13 cellular contexts compared by ENCODE assay signal in genomic region chr19:10815969-10816635, GRCh38. TPM values are rescaled to one million over a fixed set of nuclear protein-coding genes. Genes with fewer than 3 reads are reported as not detected.
A peak's percentile ranks its signal among the peaks of the same experiment; 100 is the strongest.
DNase-seq lines count a peak whose midpoint lies in the region; ATAC-seq and TF ChIP-seq lines count a peak whose summit lies in the region.
"Had no signal": no experiment of that assay in that cellular context is flagged by ENCODE, and none has a peak within 500 bp of the region (broad histone marks: within the 10 kb centered on the region; RNA-seq: fewer than 3 reads in every experiment).

No MANE protein-coding gene starts in this region.

- H3K4me3 ChIP-seq in transverse colon (peak overlapping the region in 3 of 4 donors; percentile 17 to 35 (median 21)), PC-3 (ENCODE audit: low read length) (no peak overlapping the region)

- POLR2A ChIA-PET in PC-3 (lab: Charles Lee; ENCODE audit: unreplicated experiment): no interaction called here

- intact Hi-C loops in transverse colon (cut with DNase I; ENCODE audit: low total_unique reads): loop anchor here (5.0 kb wide), 1 partner anchor 426 kb away; no protein-coding TSS in a partner anchor
- intact Hi-C loops in PC-3 (cut with micrococcal nuclease): no loop called here

- no peaks in the 10 kb centered on the region for H3F3A ChIP-seq in PC-3 (ENCODE audit: low read length, unreplicated experiment)

- H3K79me2 ChIP-seq in PC-3 (ENCODE audit: low read length): no peaks in the 10 kb centered on the region

- H3K4me1 ChIP-seq in transverse colon: peaks cover 0 to 13% (median 2%) of the 10 kb centered on the region in 4 donors
- peaks cover 8% of the 10 kb centered on the region for H3K4me1 ChIP-seq in PC-3 (ENCODE audit: insufficient read depth, low read length)

- WGBS in transverse colon (ENCODE audit: low coverage in 1 of 2), 2 donors: 81% methylated on average over 20 of the region's 20 CpGs; no CpG with 5 or more reads in 1 of the 2 donors

- no peak overlapping the region for H3K9ac ChIP-seq in PC-3 (ENCODE audit: low read length)

- no peak for TF ChIP-seq CTCF in transverse colon (IDR thresholded peaks at IDR 0.05)
- no peak for TF ChIP-seq CTCF in PC-3 (conservative IDR thresholded peaks at IDR 0.05; ENCODE audit: low read depth, low read length)

- H3K4me3 Mint-ChIP-seq in activated naive CD8-positive, alpha-beta T cell: no peak overlapping the region
- H3K4me3 Mint-ChIP-seq in activated naive CD8-positive, alpha-beta T cell treated with anti-CD3 and anti-CD28 coated beads, Interleukin-2, amount 50 U/mL, for 24 hours: no peak overlapping the region

- H2AFZ ChIP-seq in PC-3 (ENCODE audit: low read length): no peak overlapping the region

- no peak for TF ChIP-seq EP300 in transverse colon (IDR thresholded peaks at IDR 0.05; ENCODE audit: low read depth)

- no TSS peak for BruUV-seq in PC-3 (replicated peaks; lab: Mats Ljungman, UMichigan)

- no peak overlapping the region for H3K4me2 ChIP-seq in PC-3 (ENCODE audit: low read length)

- no peak for TF ChIP-seq POLR2A in transverse colon (IDR thresholded peaks at IDR 0.05)

- H3K36me3 Mint-ChIP-seq in activated naive CD8-positive, alpha-beta T cell: peaks cover 8% of the 10 kb centered on the region
- H3K36me3 Mint-ChIP-seq in activated naive CD8-positive, alpha-beta T cell treated with anti-CD3 and anti-CD28 coated beads, Interleukin-2, amount 50 U/mL, for 24 hours (ENCODE audit: low read depth): peaks cover 26% of the 10 kb centered on the region

- H3K36me3 ChIP-seq in transverse colon (peaks cover 0 to 38% (median 6%) of the 10 kb centered on the region in 4 donors), PC-3 (ENCODE audit: low read depth, low read length) (peaks cover 22% of the 10 kb centered on the region)

- no peak for DNase-seq in activated naive CD8-positive, alpha-beta T cell treated with anti-CD3 and anti-CD28 coated beads, Interleukin-2, amount 50 U/mL, for 24 hours
- DNase-seq in caudate nucleus (lab: John Stamatoyannopoulos, UW) (no peak), myocyte (ENCODE audit: low read depth) (peak; percentile 11), transverse colon (no peak), NCI-H1436 (lab: John Stamatoyannopoulos, UW) (no peak), PC-3 (no peak), activated gamma-delta T cell (lab: John Stamatoyannopoulos, UW) (no peak)
- DNase-seq: activated gamma-delta T cell treated with Interleukin-2 at 50 U/mL for 16 hours; BE2C; NCI-H1092; stimulated activated CD4-positive, alpha-beta T cell treated with anti-CD3 and anti-CD28 coated beads, Interleukin-4, amount 100 ng/mL, for 1 hour had no signal

- no peak for ATAC-seq in activated naive CD8-positive, alpha-beta T cell treated with anti-CD3 and anti-CD28 coated beads, Interleukin-2, amount 50 U/mL, for 24 hours
- ATAC-seq in PC-3: no peak

- H3K27me3 ChIP-seq in transverse colon (no peaks in the 10 kb centered on the region), PC-3 (ENCODE audit: low read length) (no peaks in the 10 kb centered on the region)
- H3K27me3 ChIP-seq: BE2C had no signal

- no peaks in the 10 kb centered on the region for H3K9me3 Mint-ChIP-seq in activated naive CD8-positive, alpha-beta T cell (ENCODE audit: low read depth)
- no peaks in the 10 kb centered on the region for H3K9me3 Mint-ChIP-seq in activated naive CD8-positive, alpha-beta T cell treated with anti-CD3 and anti-CD28 coated beads, Interleukin-2, amount 50 U/mL, for 24 hours

- in situ Hi-C loops in transverse colon (cut with MboI; ENCODE audit: low pct_ligation_motif_present in 1 of 4, low pct_unique_long_range_greater_than_20kb in 1 of 4, low sequenced_read_pairs in 3 of 4): no loop called here

- H3K4me1 Mint-ChIP-seq in activated naive CD8-positive, alpha-beta T cell (ENCODE audit: low read depth): peaks cover 5% of the 10 kb centered on the region
- H3K4me1 Mint-ChIP-seq in activated naive CD8-positive, alpha-beta T cell treated with anti-CD3 and anti-CD28 coated beads, Interleukin-2, amount 50 U/mL, for 24 hours: peaks cover 22% of the 10 kb centered on the region

- H3K9me3 ChIP-seq in transverse colon (no peaks in the 10 kb centered on the region), PC-3 (ENCODE audit: low read length) (no peaks in the 10 kb centered on the region)
- H3K9me3 ChIP-seq: BE2C had no signal

- no peaks in the 10 kb centered on the region for H3K27me3 Mint-ChIP-seq in activated naive CD8-positive, alpha-beta T cell
- no peaks in the 10 kb centered on the region for H3K27me3 Mint-ChIP-seq in activated naive CD8-positive, alpha-beta T cell treated with anti-CD3 and anti-CD28 coated beads, Interleukin-2, amount 50 U/mL, for 24 hours

- H3K27ac Mint-ChIP-seq in activated naive CD8-positive, alpha-beta T cell: peak overlapping the region; percentile 41
- H3K27ac Mint-ChIP-seq in activated naive CD8-positive, alpha-beta T cell treated with anti-CD3 and anti-CD28 coated beads, Interleukin-2, amount 50 U/mL, for 24 hours: no peak overlapping the region

- H3K9me2 ChIP-seq in PC-3 (replicated peaks; ENCODE audit: low read length): no peaks in the 10 kb centered on the region

- peak overlapping the region; percentile 21 for H3K27ac ChIP-seq in caudate nucleus (ENCODE audit: low read depth, low read length)
- H3K27ac ChIP-seq in transverse colon: peak overlapping the region; percentile 64 to 87 (median 78)
- no peak overlapping the region for H3K27ac ChIP-seq in PC-3 (ENCODE audit: low read length)

- H4K20me1 ChIP-seq in PC-3 (ENCODE audit: low read length): 0 out of 2 replicates have a peak, but pooled peaks cover 4% of the 10 kb centered on the region

- CTCF ChIA-PET in PC-3 (lab: Charles Lee): no interaction called here

RNA-seq across cellular contexts. Expression of gene TMED1, which starts 19.9 kb away (rescaled TPM):
- 84.8 and 87.4 TPM in 2 replicates for total RNA-seq in myocyte
- polyA plus RNA-seq in myocyte (2012): 38.5 TPM
- total RNA-seq in transverse colon: 10 to 100 TPM in 3 of 4 donors, 1 to 10 TPM in 1; 2.8 to 40.4 (median 24.4) TPM
- total RNA-seq in PC-3 (2014; rRNA removed): 81.2 and 94.6 TPM in 2 replicates

RNA-seq across cellular contexts. Expression of gene C19orf38, which starts 32.1 kb away (rescaled TPM):
- total RNA-seq in myocyte (0.21 and 1.1 TPM in 2 replicates), transverse colon (1 to 10 TPM in 1 of 4 donors, under 1 TPM in 2, not detected in 1; 0.79 to 1.8 (median 0.96) TPM), PC-3 (2014; rRNA removed) (0.07 and 0.63 TPM in 2 replicates)
- 1.1 TPM for polyA plus RNA-seq in myocyte (2012)
- total RNA-seq: epithelial cell of proximal tubule had no signal

RNA-seq across cellular contexts. Expression of gene CARM1, which starts 55.3 kb away (rescaled TPM):
- total RNA-seq in myocyte (37.1 and 42.6 TPM in 2 replicates), transverse colon (10 to 100 TPM; 24.9 to 47.6 (median 35.6) TPM), PC-3 (2014; rRNA removed) (56.2 and 57.1 TPM in 2 replicates)
- polyA plus RNA-seq in myocyte (2012): 48.9 TPM
